In genomic region chr3:59280113-59280512, GRCh38 we compare ENCODE assay signal across 10 cellular contexts.
"Had no signal": no experiment of that assay in that cellular context is flagged by ENCODE, and none has a peak within 500 bp of the region (broad histone marks: within the 10 kb centered on the region; RNA-seq: fewer than 3 reads in every experiment).

No MANE protein-coding gene starts in this region.

- DNase-seq: GM23248, GOT3, H7, HFFc6, KBM-7 had no signal

- H3K9ac ChIP-seq: GM23248 had no signal

- H3K27ac ChIP-seq: GM23248, HL-60 had no signal

- H3K9me3 Mint-ChIP-seq: IgD-negative memory B cell had no signal

- H3K27me3 Mint-ChIP-seq: IgD-negative memory B cell had no signal

- H3K4me1 ChIP-seq: HAP-1 had no signal

- H3K4me1 Mint-ChIP-seq: IgD-negative memory B cell had no signal

- H3K9me3 ChIP-seq: HAP-1 had no signal

- H3K4me3 ChIP-seq: GM23248, HAP-1 had no signal

- H3K36me3 ChIP-seq: HAP-1 had no signal

- H2AFZ ChIP-seq: GM23248 had no signal

- H3K27ac Mint-ChIP-seq: HFFc6, IgD-negative memory B cell had no signal

- ATAC-seq: HCT116, HepG2 had no signal

- H3K4me3 Mint-ChIP-seq: HFFc6, IgD-negative memory B cell had no signal
